In the genomic region with DNA sequence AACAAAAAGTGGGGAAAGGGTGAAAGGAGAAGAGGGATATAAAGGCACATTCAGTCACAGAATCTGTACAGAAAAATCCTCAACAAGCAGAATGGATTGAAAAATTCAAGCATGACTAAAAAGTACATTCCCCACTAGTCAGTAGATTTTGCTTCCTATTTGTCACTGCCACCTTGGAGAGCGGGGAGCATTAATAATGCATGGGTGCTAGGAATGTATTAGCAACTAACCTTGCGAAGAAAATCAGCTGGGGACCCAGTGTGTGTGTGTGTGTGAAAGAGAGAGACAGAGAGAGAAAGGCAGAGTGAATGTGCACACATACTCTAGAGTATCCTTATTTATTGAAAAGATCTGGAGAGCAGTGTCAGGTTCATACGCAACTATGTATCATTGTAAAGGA, we compare ENCODE assay signal across 1 cellular context.
TF ChIP-seq lines count a peak whose summit lies in the region.

No MANE protein-coding gene starts in this region.

TF ChIP-seq in K562, 482 proteins besides CTCF, POLR2A, EP300 and RAD21 (continued from another document):
- TF ChIP-seq, protein P1, sequence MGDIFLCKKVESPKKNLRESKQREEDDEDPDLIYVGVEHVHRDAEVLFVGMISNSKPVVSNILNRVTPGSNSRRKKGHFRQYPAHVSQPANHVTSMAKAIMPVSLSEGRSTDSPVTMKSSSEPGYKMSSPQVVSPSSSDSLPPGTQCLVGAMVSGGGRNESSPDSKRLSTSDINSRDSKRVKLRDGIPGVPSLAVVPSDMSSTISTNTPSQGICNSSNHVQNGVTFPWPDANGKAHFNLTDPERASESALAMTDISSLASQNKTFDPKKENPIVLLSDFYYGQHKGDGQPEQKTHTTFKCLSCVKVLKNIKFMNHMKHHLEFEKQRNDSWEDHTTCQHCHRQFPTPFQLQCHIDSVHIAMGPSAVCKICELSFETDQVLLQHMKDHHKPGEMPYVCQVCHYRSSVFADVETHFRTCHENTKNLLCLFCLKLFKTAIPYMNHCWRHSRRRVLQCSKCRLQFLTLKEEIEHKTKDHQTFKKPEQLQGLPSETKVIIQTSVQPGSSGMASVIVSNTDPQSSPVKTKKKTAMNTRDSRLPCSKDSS (IDR thresholded peaks at IDR 0.05; ENCODE audit: low read depth, partially characterized antibody), result no peak
- TF ChIP-seq NR2C2 (CRISPR knock-in tag; IDR thresholded peaks at IDR 0.05) (no peak), NR2C2 (tag; IDR thresholded peaks at IDR 0.05) (no peak), PRPF4 (IDR thresholded peaks at IDR 0.05; ENCODE audit: insufficient read depth, low read depth, low read length, poor library complexity, severe bottlenecking) (no peak), TARDBP (IDR thresholded peaks at IDR 0.05) (no peak)
- TF ChIP-seq, protein P2, sequence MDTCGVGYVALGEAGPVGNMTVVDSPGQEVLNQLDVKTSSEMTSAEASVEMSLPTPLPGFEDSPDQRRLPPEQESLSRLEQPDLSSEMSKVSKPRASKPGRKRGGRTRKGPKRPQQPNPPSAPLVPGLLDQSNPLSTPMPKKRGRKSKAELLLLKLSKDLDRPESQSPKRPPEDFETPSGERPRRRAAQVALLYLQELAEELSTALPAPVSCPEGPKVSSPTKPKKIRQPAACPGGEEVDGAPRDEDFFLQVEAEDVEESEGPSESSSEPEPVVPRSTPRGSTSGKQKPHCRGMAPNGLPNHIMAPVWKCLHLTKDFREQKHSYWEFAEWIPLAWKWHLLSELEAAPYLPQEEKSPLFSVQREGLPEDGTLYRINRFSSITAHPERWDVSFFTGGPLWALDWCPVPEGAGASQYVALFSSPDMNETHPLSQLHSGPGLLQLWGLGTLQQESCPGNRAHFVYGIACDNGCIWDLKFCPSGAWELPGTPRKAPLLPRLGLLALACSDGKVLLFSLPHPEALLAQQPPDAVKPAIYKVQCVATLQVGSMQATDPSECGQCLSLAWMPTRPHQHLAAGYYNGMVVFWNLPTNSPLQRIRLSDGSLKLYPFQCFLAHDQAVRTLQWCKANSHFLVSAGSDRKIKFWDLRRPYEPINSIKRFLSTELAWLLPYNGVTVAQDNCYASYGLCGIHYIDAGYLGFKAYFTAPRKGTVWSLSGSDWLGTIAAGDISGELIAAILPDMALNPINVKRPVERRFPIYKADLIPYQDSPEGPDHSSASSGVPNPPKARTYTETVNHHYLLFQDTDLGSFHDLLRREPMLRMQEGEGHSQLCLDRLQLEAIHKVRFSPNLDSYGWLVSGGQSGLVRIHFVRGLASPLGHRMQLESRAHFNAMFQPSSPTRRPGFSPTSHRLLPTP (IDR thresholded peaks at IDR 0.05; ENCODE audit: borderline replicate concordance, extremely low read depth, insufficient read length), result no peak
